In the genomic region with DNA sequence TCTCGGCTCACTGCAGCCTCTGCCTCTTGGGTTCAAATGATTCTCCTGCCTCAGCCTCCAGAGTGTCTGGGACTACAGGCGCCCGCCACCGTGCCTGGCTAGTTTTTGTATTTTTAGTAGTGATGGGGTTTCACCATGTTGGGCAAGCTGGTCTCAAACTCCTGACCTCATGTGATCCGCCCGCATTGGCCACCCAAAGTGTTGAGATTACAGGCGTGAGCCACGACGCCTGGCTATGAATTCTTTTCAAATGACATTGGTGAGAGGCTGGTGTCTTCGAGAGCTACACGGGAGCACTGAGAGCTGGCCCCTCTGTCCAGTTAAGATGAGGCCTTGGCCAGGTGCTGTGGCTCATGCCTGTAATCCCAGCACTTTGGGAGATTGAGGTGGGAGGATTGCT, we compare ENCODE assay signal across 12 cellular contexts. TPM values are rescaled to one million over a fixed set of nuclear protein-coding genes. Genes with fewer than 3 reads are reported as not detected.
DNase-seq lines count a peak whose midpoint lies in the region; ATAC-seq and TF ChIP-seq lines count a peak whose summit lies in the region.
"Not testable (repeated sequence)": the region's sequence is repeated elsewhere in the genome, so short reads cannot be mapped to it uniquely, and the experiment has no call there.
"Had no signal": no experiment of that assay in that cellular context is flagged by ENCODE, and none has a peak within 500 bp of the region (broad histone marks: within the 10 kb centered on the region; RNA-seq: fewer than 3 reads in every experiment).

No MANE protein-coding gene starts in this region.

- H3K36me3 ChIP-seq in KOPT-K1 (ENCODE audit: insufficient read depth, low read length); left ventricle myocardium inferior; lower lobe of right lung: not testable (repeated sequence)

- H3K4me3 ChIP-seq in left ventricle myocardium inferior, lower lobe of right lung: not testable (repeated sequence)

- not testable (repeated sequence) for H3K36me3 Mint-ChIP-seq in mesothelial cell of epicardium

- not testable (repeated sequence) for H3K4me3 Mint-ChIP-seq in mesothelial cell of epicardium

- not testable (repeated sequence) for TF ChIP-seq CTCF in left ventricle myocardium inferior (IDR thresholded peaks at IDR 0.05; ENCODE audit: borderline replicate concordance); lower lobe of right lung (IDR thresholded peaks at IDR 0.05); mesothelial cell of epicardium (IDR thresholded peaks at IDR 0.05; ENCODE audit: unreplicated experiment)

- not testable (repeated sequence) for H3K9me3 Mint-ChIP-seq in mesothelial cell of epicardium

- DNase-seq in SK-N-DZ (ENCODE audit: low spot score) = peak; percentile 43
- DNase-seq in Right ventricle myocardium inferior (ENCODE audit: missing footprints) = peak; percentile 27
- peak; percentile 7 for DNase-seq in left ventricle myocardium inferior
- DNase-seq in lower lobe of right lung = peak; percentile 25
- DNase-seq in mesothelial cell of epicardium (ENCODE audit: low spot score in 2 of 2, unreplicated experiment in 2 of 2) = not testable (repeated sequence)
- DNase-seq in posterior vena cava (ENCODE audit: low spot score) = peak; percentile 73

- ATAC-seq in Right ventricle myocardium inferior, lower lobe of right lung: not testable (repeated sequence)

- peak overlapping the region; percentile 67 for H3K27ac ChIP-seq in KOPT-K1 (ENCODE audit: low read depth, low read length, poor library complexity, severe bottlenecking)
- not testable (repeated sequence) for H3K27ac ChIP-seq in left ventricle myocardium inferior (replicated peaks); lower lobe of right lung

- peak overlapping the region; percentile 16 for H3K27ac Mint-ChIP-seq in mesothelial cell of epicardium

- peaks cover 40% of the 10 kb centered on the region for H3K4me1 Mint-ChIP-seq in mesothelial cell of epicardium

- not testable (repeated sequence) for H3K9me3 ChIP-seq in KOPT-K1 (ENCODE audit: insufficient read depth, low read length, poor library complexity, severe bottlenecking); left ventricle myocardium inferior (replicated peaks); lower lobe of right lung

- intact Hi-C loops in Right ventricle myocardium inferior (cut with DNase I); left ventricle myocardium inferior (cut with micrococcal nuclease); lower lobe of right lung (cut with DNase I); posterior vena cava (cut with DNase I): not testable (repeated sequence)

- H3K27me3 ChIP-seq in left ventricle myocardium inferior (ENCODE audit: low read depth); lower lobe of right lung (ENCODE audit: low read depth): not testable (repeated sequence)

- H3K27me3 Mint-ChIP-seq in mesothelial cell of epicardium (ENCODE audit: low read depth) = not testable (repeated sequence)

- not testable (repeated sequence) for H3K4me1 ChIP-seq in left ventricle myocardium inferior
- H3K4me1 ChIP-seq in lower lobe of right lung = peaks cover 21% of the 10 kb centered on the region

RNA-seq across cellular contexts. Expression of a gene that starts 13.6 kb away (rescaled TPM):
- polyA plus RNA-seq in SK-N-DZ (2014; cell fraction: cytosol; rRNA removed) = 158 and 208 TPM in 2 replicates
- 212 and 219 TPM in 2 replicates for polyA plus RNA-seq in SK-N-DZ (2014; cell fraction: nucleus; rRNA removed)
- total RNA-seq in Right ventricle myocardium inferior (8.4 TPM), left ventricle myocardium inferior (10.0 TPM), lower lobe of right lung (57.3 TPM), mesothelial cell of epicardium (79.0 to 83.6 TPM (median 83.6 TPM) in 3 replicates), posterior vena cava (10 to 100 TPM; 29.2 to 31.1 TPM)

RNA-seq across cellular contexts. Expression of a gene that starts 36.4 kb away (rescaled TPM):
- 5.1 and 8.5 TPM in 2 replicates for polyA plus RNA-seq in SK-N-DZ (2014; cell fraction: cytosol; rRNA removed)
- polyA plus RNA-seq in SK-N-DZ (2014; cell fraction: nucleus; rRNA removed) = 6.4 and 7.8 TPM in 2 replicates
- total RNA-seq in Right ventricle myocardium inferior (10.9 TPM), left ventricle myocardium inferior (11.3 TPM), lower lobe of right lung (12.8 TPM), mesothelial cell of epicardium (30.6 to 31.9 TPM (median 31.3 TPM) in 3 replicates), posterior vena cava (10 to 100 TPM; 16.9 to 18.3 TPM)
- polyA plus RNA-seq: CD14-positive monocyte had no signal

RNA-seq across cellular contexts. Expression of a gene that starts 37.5 kb away (rescaled TPM):
- polyA plus RNA-seq in SK-N-DZ (2014; cell fraction: cytosol; rRNA removed) = 210 and 282 TPM in 2 replicates
- polyA plus RNA-seq in SK-N-DZ (2014; cell fraction: nucleus; rRNA removed) = 164 and 221 TPM in 2 replicates
- total RNA-seq in Right ventricle myocardium inferior (37.1 TPM), left ventricle myocardium inferior (47.6 TPM), lower lobe of right lung (76.0 TPM), mesothelial cell of epicardium (62.1 to 69.1 TPM (median 65.0 TPM) in 3 replicates), posterior vena cava (10 to 100 TPM; 39.4 to 40.3 TPM)

RNA-seq across cellular contexts. Expression of a gene that starts 42.5 kb away (rescaled TPM):
- 2.9 and 6.8 TPM in 2 replicates for polyA plus RNA-seq in SK-N-DZ (2014; cell fraction: cytosol; rRNA removed)
- 1.8 and 2.2 TPM in 2 replicates for polyA plus RNA-seq in SK-N-DZ (2014; cell fraction: nucleus; rRNA removed)
- total RNA-seq in Right ventricle myocardium inferior (0.32 TPM), left ventricle myocardium inferior (not detected), lower lobe of right lung (1.4 TPM), mesothelial cell of epicardium (1.1 to 1.3 TPM (median 1.3 TPM) in 3 replicates), posterior vena cava (under 1 TPM; 0.05 to 0.32 TPM)
- total RNA-seq: A172, A673, GM23248 had no signal
- polyA plus RNA-seq: BJ had no signal

RNA-seq across cellular contexts. Expression of a gene that starts 52.7 kb away (rescaled TPM):
- polyA plus RNA-seq in SK-N-DZ (2014; cell fraction: cytosol; rRNA removed) = 96.0 and 101 TPM in 2 replicates
- 203 and 222 TPM in 2 replicates for polyA plus RNA-seq in SK-N-DZ (2014; cell fraction: nucleus; rRNA removed)
- total RNA-seq in Right ventricle myocardium inferior = 215 TPM
- total RNA-seq in left ventricle myocardium inferior = 234 TPM
- total RNA-seq in lower lobe of right lung = 37.2 TPM
- 43.5 to 48.3 TPM (median 47.4 TPM) in 3 replicates for total RNA-seq in mesothelial cell of epicardium
- 10 to 100 TPM; 30.1 to 39.6 TPM for total RNA-seq in posterior vena cava
